ENCODE assay signal across 26 cellular contexts in genomic region chr1:201142011-201142853, GRCh38. TPM values are rescaled to one million over a fixed set of nuclear protein-coding genes. Genes with fewer than 3 reads are reported as not detected.
DNase-seq lines count a peak whose midpoint lies in the region; ATAC-seq and TF ChIP-seq lines count a peak whose summit lies in the region.
"Had no signal": no experiment of that assay in that cellular context is flagged by ENCODE, and none has a peak within 500 bp of the region (broad histone marks: within the 10 kb centered on the region; RNA-seq: fewer than 3 reads in every experiment).

No MANE protein-coding gene starts in this region.

- H3K27ac ChIP-seq in heart right ventricle, result no peak overlapping the region
- H3K27ac ChIP-seq: adrenal gland, cardiac muscle cell, left lung, vagina, VCaP had no signal

- intact Hi-C loops in heart right ventricle (cut with DNase I), result loop anchor here in 1 of 10 donors (10.0 kb wide), 1 partner anchor 83 kb away; no protein-coding TSS in a partner anchor

- H3K9me3 Mint-ChIP-seq in chondrocyte (ENCODE audit: low read depth), result no peaks in the 10 kb centered on the region
- H3K9me3 Mint-ChIP-seq in nephron progenitor cell, result no peaks in the 10 kb centered on the region
- no peaks in the 10 kb centered on the region for H3K9me3 Mint-ChIP-seq in T-helper 2 cell treated with Interferon-gamma antibody and Interleukin-4, amounts not matched to agents 5 μg/mL and 100 μg/mL, for 36 hours
- H3K9me3 Mint-ChIP-seq: CD4-positive, alpha-beta T cell; T-helper 1 cell treated with Interleukin-12 subunit alpha and Interleukin-12 subunit beta and Interleukin-4 antibody, amounts not matched to agents 30 μg/mL and 1 μg/mL, for 36 hours had no signal

- no peak overlapping the region for H3K4me3 Mint-ChIP-seq in chondrocyte (ENCODE audit: unreplicated experiment)
- H3K4me3 Mint-ChIP-seq in nephron progenitor cell, result no peak overlapping the region
- H3K4me3 Mint-ChIP-seq in T-helper 2 cell treated with Interferon-gamma antibody and Interleukin-4, amounts not matched to agents 5 μg/mL and 100 μg/mL, for 36 hours, result no peak overlapping the region
- H3K4me3 Mint-ChIP-seq: CD4-positive, alpha-beta T cell; T-helper 1 cell treated with Interleukin-12 subunit alpha and Interleukin-12 subunit beta and Interleukin-4 antibody, amounts not matched to agents 30 μg/mL and 1 μg/mL, for 36 hours had no signal

- H3K4me1 Mint-ChIP-seq in chondrocyte (ENCODE audit: low read depth) (peaks cover 24% of the 10 kb centered on the region), nephron progenitor cell (peaks cover 12% of the 10 kb centered on the region)
- no peaks in the 10 kb centered on the region for H3K4me1 Mint-ChIP-seq in T-helper 2 cell treated with Interferon-gamma antibody and Interleukin-4, amounts not matched to agents 5 μg/mL and 100 μg/mL, for 36 hours (ENCODE audit: low read depth)

- 78 to 80% methylated on average over 17 of the region's 17 CpGs for WGBS in heart right ventricle, 2 donors

- H3K27ac Mint-ChIP-seq in chondrocyte (ENCODE audit: unreplicated experiment) (no peak overlapping the region), nephron progenitor cell (peak overlapping the region; percentile 14)
- H3K27ac Mint-ChIP-seq in T-helper 2 cell treated with Interferon-gamma antibody and Interleukin-4, amounts not matched to agents 5 μg/mL and 100 μg/mL, for 36 hours, result no peak overlapping the region
- H3K27ac Mint-ChIP-seq: CD4-positive, alpha-beta T cell; T-helper 1 cell treated with Interleukin-12 subunit alpha and Interleukin-12 subunit beta and Interleukin-4 antibody, amounts not matched to agents 30 μg/mL and 1 μg/mL, for 36 hours had no signal

- H3K27me3 Mint-ChIP-seq in chondrocyte (ENCODE audit: low read depth), result no peaks in the 10 kb centered on the region
- peaks cover 8% of the 10 kb centered on the region for H3K27me3 Mint-ChIP-seq in nephron progenitor cell (ENCODE audit: low read depth, poor library complexity)
- no peaks in the 10 kb centered on the region for H3K27me3 Mint-ChIP-seq in T-helper 2 cell treated with Interferon-gamma antibody and Interleukin-4, amounts not matched to agents 5 μg/mL and 100 μg/mL, for 36 hours (ENCODE audit: low read depth)
- H3K27me3 Mint-ChIP-seq: CD4-positive, alpha-beta T cell had no signal

- no peak overlapping the region for H3K4me3 ChIP-seq in AG10803 (ENCODE audit: low read length)
- H3K4me3 ChIP-seq in heart right ventricle, result no peak overlapping the region
- H3K4me3 ChIP-seq: adrenal gland, cardiac muscle cell, left lung, vagina had no signal

- DNase-seq in AG10803 (ENCODE audit: low read depth) (peak; percentile 17), chondrocyte (ENCODE audit: low spot score) (peak; percentile 65), heart right ventricle (peak; percentile 18 to 65), nephron progenitor cell (no peak), NCI-H82 (lab: John Stamatoyannopoulos, UW) (no peak)
- DNase-seq in T-helper 2 cell treated with Interferon-gamma antibody and Interleukin-4, amounts not matched to agents 5 μg/mL and 100 μg/mL, for 36 hours (ENCODE audit: low spot score), result no peak
- DNase-seq: activated CD4-positive, alpha-beta T cell treated with anti-CD3 and anti-CD28 coated beads, Interleukin-2, amount 50 U/mL, for 1 hour; adrenal gland; CD4-positive, alpha-beta T cell; DMS53; GOT3; left lung; NCI-H1436 treated with DMSO at 0.1 percent for 48 hours; NCI-H345; stimulated activated CD4-positive, alpha-beta T cell treated with anti-CD3 and anti-CD28 coated beads, Interleukin-12 subunit alpha, Interleukin-12 subunit beta, amount 100 ng/mL, for 4 hours had no signal

- ATAC-seq in heart right ventricle (peak in 5 of 8 donors; percentile 25 to 54 (median 33)), GM21447 (IDR thresholded peaks at IDR 0.05; ENCODE audit: unreplicated experiment) (no peak), HG03457 (IDR thresholded peaks at IDR 0.05; ENCODE audit: unreplicated experiment) (no peak)
- ATAC-seq: left lung, Panc1 had no signal

- H3K36me3 Mint-ChIP-seq in chondrocyte (ENCODE audit: low read depth) (peaks cover 34% of the 10 kb centered on the region), nephron progenitor cell (ENCODE audit: low read depth) (peaks cover 62% of the 10 kb centered on the region)
- peaks cover 3% of the 10 kb centered on the region for H3K36me3 Mint-ChIP-seq in T-helper 2 cell treated with Interferon-gamma antibody and Interleukin-4, amounts not matched to agents 5 μg/mL and 100 μg/mL, for 36 hours (ENCODE audit: low read depth)

- peaks cover 0 to 19% (median 0%) of the 10 kb centered on the region in 9 donors for H3K4me1 ChIP-seq in heart right ventricle
- H3K4me1 ChIP-seq: left lung had no signal

- TF ChIP-seq CTCF in AG10803 (conservative IDR thresholded peaks at IDR 0.05; ENCODE audit: low read length) (no peak), chondrocyte (IDR thresholded peaks at IDR 0.05) (no peak), heart right ventricle (IDR thresholded peaks at IDR 0.05) (no peak), nephron progenitor cell (IDR thresholded peaks at IDR 0.05) (no peak)

- no peaks in the 10 kb centered on the region for H3K9me3 ChIP-seq in heart right ventricle
- H3K9me3 ChIP-seq: adrenal gland, left lung, vagina had no signal

- peaks cover 0 to 93% (median 20%) of the 10 kb centered on the region in 9 donors for H3K36me3 ChIP-seq in heart right ventricle

- H3K27me3 ChIP-seq in heart right ventricle, result no peaks in the 10 kb centered on the region
- H3K27me3 ChIP-seq: adrenal gland, cardiac muscle cell, left lung, vagina had no signal

RNA-seq across cellular contexts. Expression of gene TMEM9, which starts 12.0 kb away (rescaled TPM):
- total RNA-seq in chondrocyte (56.9 to 57.3 TPM (median 57.2 TPM) in 3 replicates), heart right ventricle (10 to 100 TPM; 19.6 to 37.0 (median 25.4) TPM)
- polyA plus RNA-seq in heart right ventricle, result 10 to 100 TPM; 19.7 to 49.6 TPM

RNA-seq across cellular contexts. Expression of gene ASCL5, which starts 15.2 kb away (rescaled TPM):
- total RNA-seq in chondrocyte, result 0.19 TPM in 1 of 3 replicates, not detected in the others
- total RNA-seq in heart right ventricle, result not detected
- polyA plus RNA-seq in heart right ventricle, result not detected
- total RNA-seq: A673, adrenal gland, dermis microvascular lymphatic vessel endothelial cell, renal cortical epithelial cell, SK-MEL-5, vagina had no signal
- polyA plus RNA-seq: cardiac muscle cell had no signal

RNA-seq across cellular contexts. Expression of gene CACNA1S, which starts 30.0 kb away (rescaled TPM):
- total RNA-seq in chondrocyte (0.07 to 0.46 TPM (median 0.40 TPM) in 3 replicates), heart right ventricle (under 1 TPM in 4 of 10 donors, not detected in 6; 0.04 to 0.09 (median 0.07) TPM)
- polyA plus RNA-seq in heart right ventricle, result under 1 TPM in 1 of 2 donors, not detected in 1; under 0.01 TPM
- total RNA-seq: A673; CD4-positive, alpha-beta T cell; dermis microvascular lymphatic vessel endothelial cell; renal cortical epithelial cell; SK-MEL-5; vagina had no signal
- polyA plus RNA-seq: adrenal gland, cardiac muscle cell had no signal

RNA-seq across cellular contexts. Expression of gene IGFN1, which starts 48.4 kb away (rescaled TPM):
- total RNA-seq in chondrocyte (0.24 to 1.9 TPM (median 1.6 TPM) in 3 replicates), heart right ventricle (under 1 TPM in 4 of 10 donors, not detected in 6; 0.02 to 0.07 (median 0.03) TPM)
- under 1 TPM in 1 of 2 donors, not detected in 1; 0.01 TPM for polyA plus RNA-seq in heart right ventricle
- total RNA-seq: cardiac muscle cell; CD4-positive, alpha-beta T cell; dermis microvascular lymphatic vessel endothelial cell; vagina had no signal
- polyA plus RNA-seq: cardiac muscle cell had no signal

Comparison
In these comparisons a context has a peak if more than half of its experiments do, and no peak if none do; other contexts are left out.
1. DNase-seq: peak in AG10803 (single experiment), chondrocyte (single experiment) and heart right ventricle (2 of 2); none in nephron progenitor cell (single experiment), T-helper 2 cell treated with Interferon-gamma antibody and Interleukin-4, amounts not matched to agents 5 μg/mL and 100 μg/mL, for 36 hours (single experiment) and NCI-H82 (single experiment).
2. ATAC-seq: peak in heart right ventricle (5 of 8); none in GM21447 (single experiment) and HG03457 (single experiment).